In the genomic region with DNA sequence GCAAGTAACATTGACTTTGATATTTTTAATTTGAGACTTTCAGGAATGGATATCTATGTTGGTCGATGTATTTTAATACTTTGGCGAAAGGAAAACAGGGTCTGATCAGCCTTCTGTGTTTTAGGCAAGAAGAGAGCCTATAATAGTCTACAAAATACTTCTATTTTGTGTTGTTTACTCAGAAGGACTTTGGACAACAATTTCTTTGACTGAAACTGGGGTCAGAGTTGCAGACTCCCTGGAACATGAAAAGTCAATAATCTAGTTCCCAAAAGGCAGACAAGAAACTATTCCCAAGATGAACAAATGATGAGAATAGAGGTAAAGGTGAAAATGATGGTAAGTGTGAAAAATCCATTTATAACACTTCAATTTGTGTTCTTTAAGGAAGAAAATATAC, we compare ENCODE assay signal across 1 cellular context.
A peak's percentile ranks its signal among the peaks of the same experiment; 100 is the strongest.
TF ChIP-seq lines count a peak whose summit lies in the region.

No MANE protein-coding gene starts in this region.

TF ChIP-seq in HepG2, 621 proteins besides CTCF, POLR2A, EP300 and RAD21 (continued from another document):
- TF ChIP-seq AHDC1 (CRISPR knock-in tag; IDR thresholded peaks at IDR 0.05; ENCODE audit: borderline replicate concordance): peak; percentile 72; the same call in 1 of the 2 replicates
- peak; percentile 53 for TF ChIP-seq GATAD2A (CRISPR knock-in tag; IDR thresholded peaks at IDR 0.05)
- 0 out of 2 replicates have a peak, but pooled peaks have one; percentile 31 for TF ChIP-seq ONECUT2 (CRISPR knock-in tag; IDR thresholded peaks at IDR 0.05)
- TF ChIP-seq NR2F6 (IDR thresholded peaks at IDR 0.05): peak; percentile 31; the same call in 1 of the 2 replicates
- TF ChIP-seq NR2F6 (CRISPR knock-in tag; IDR thresholded peaks at IDR 0.05): no peak
- TF ChIP-seq, protein P1, sequence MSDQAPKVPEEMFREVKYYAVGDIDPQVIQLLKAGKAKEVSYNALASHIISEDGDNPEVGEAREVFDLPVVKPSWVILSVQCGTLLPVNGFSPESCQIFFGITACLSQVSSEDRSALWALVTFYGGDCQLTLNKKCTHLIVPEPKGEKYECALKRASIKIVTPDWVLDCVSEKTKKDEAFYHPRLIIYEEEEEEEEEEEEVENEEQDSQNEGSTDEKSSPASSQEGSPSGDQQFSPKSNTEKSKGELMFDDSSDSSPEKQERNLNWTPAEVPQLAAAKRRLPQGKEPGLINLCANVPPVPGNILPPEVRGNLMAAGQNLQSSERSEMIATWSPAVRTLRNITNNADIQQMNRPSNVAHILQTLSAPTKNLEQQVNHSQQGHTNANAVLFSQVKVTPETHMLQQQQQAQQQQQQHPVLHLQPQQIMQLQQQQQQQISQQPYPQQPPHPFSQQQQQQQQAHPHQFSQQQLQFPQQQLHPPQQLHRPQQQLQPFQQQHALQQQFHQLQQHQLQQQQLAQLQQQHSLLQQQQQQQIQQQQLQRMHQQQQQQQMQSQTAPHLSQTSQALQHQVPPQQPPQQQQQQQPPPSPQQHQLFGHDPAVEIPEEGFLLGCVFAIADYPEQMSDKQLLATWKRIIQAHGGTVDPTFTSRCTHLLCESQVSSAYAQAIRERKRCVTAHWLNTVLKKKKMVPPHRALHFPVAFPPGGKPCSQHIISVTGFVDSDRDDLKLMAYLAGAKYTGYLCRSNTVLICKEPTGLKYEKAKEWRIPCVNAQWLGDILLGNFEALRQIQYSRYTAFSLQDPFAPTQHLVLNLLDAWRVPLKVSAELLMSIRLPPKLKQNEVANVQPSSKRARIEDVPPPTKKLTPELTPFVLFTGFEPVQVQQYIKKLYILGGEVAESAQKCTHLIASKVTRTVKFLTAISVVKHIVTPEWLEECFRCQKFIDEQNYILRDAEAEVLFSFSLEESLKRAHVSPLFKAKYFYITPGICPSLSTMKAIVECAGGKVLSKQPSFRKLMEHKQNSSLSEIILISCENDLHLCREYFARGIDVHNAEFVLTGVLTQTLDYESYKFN (CRISPR knock-in tag; conservative IDR thresholded peaks at IDR 0.05): peak; percentile 56; the same call in 1 of the 2 replicates
